ENCODE assay signal across 23 cellular contexts in the genomic region with DNA sequence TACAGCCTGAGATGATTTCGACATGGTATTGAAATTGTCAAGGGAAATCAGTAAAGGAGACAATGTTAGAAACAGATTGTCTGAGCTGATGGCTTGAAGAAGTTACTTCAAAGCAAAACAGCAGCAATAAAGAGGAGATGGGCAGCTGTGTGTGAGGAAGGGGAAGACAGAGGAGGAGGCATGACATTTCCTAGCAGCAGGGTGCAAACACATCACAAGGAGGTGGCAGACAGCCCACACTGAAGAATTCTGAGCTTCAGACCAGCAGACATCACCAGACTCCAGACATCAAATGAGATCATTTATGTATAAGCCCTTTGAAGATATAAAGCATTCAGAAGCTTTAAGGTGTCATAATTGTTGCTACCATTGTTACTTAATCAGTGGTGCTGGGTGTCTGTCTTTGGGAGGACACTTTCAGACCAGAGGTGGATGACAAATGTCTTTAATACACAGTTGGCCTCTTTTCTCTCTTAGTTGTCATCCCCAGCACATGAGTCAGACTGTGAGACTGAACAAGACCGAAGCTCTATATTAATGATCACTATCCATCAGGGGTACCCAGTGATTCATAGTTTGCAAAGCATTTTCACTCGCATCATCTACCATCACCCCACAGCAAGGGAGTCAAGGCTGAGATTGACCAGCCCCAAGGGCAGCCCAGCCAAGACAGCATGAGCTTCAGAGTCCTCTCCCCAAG.
DNase-seq lines count a peak whose midpoint lies in the region; TF ChIP-seq lines count a peak whose summit lies in the region.
"Had no signal": no experiment of that assay in that cellular context is flagged by ENCODE, and none has a peak within 500 bp of the region (broad histone marks: within the 10 kb centered on the region; RNA-seq: fewer than 3 reads in every experiment).

No MANE protein-coding gene starts in this region.

- peak overlapping the region; percentile 84 for H3K27ac Mint-ChIP-seq in endodermal cell
- H3K27ac Mint-ChIP-seq: activated naive CD4-positive, alpha-beta T cell treated with anti-CD3 and anti-CD28 coated beads, Interleukin-2, amount 50 U/mL, for 24 hours; B cell; stimulated activated naive CD8-positive, alpha-beta T cell treated with anti-CD3 and anti-CD28 coated beads, Interleukin-15, Interleukin-2, amounts not matched to agents 100 ng/mL and 50 ng/mL, for 24 hours; WTC11 had no signal

- no peak overlapping the region for H3K9ac ChIP-seq in endodermal cell (ENCODE audit: extremely low read depth, low read length, poor library complexity, severe bottlenecking)

- H3K4me1 ChIP-seq in endodermal cell (ENCODE audit: control insufficient read depth, insufficient read depth, low read length) = peaks cover 7% of the 10 kb centered on the region
- H3K4me1 ChIP-seq: SJCRH30, tibial nerve had no signal

- H3K27ac ChIP-seq in endodermal cell (ENCODE audit: low read depth, low read length) = peak overlapping the region; percentile 71
- H3K27ac ChIP-seq: SJCRH30, tibial nerve had no signal

- H3K36me3 Mint-ChIP-seq in endodermal cell (ENCODE audit: low read depth) = no peaks in the 10 kb centered on the region
- H3K36me3 Mint-ChIP-seq: activated naive CD4-positive, alpha-beta T cell treated with anti-CD3 and anti-CD28 coated beads, Interleukin-2, amount 50 U/mL, for 24 hours; WTC11 had no signal

- no peaks in the 10 kb centered on the region for H3K27me3 ChIP-seq in endodermal cell (ENCODE audit: control insufficient read depth, insufficient read depth, low read length, poor library complexity, severe bottlenecking)
- H3K27me3 ChIP-seq: SJCRH30, tibial nerve had no signal

- H3K27me3 Mint-ChIP-seq in endodermal cell (ENCODE audit: insufficient read depth) = no peaks in the 10 kb centered on the region

- peaks cover 20% of the 10 kb centered on the region for H3K9me3 ChIP-seq in endodermal cell (ENCODE audit: control insufficient read depth, low read length)
- H3K9me3 ChIP-seq: Caco-2 had no signal

- no peaks in the 10 kb centered on the region for H3K36me3 ChIP-seq in endodermal cell (ENCODE audit: control insufficient read depth, insufficient read depth, low read length)
- H3K36me3 ChIP-seq: SJCRH30, tibial nerve had no signal

- TF ChIP-seq CTCF in endodermal cell (conservative IDR thresholded peaks at IDR 0.05) = no peak

- peaks cover 10% of the 10 kb centered on the region for H3K9me3 Mint-ChIP-seq in endodermal cell
- H3K9me3 Mint-ChIP-seq: activated naive CD4-positive, alpha-beta T cell treated with anti-CD3 and anti-CD28 coated beads, Interleukin-2, amount 50 U/mL, for 24 hours had no signal

- WGBS in endodermal cell (ENCODE audit: insufficient coverage in 1 of 2, insufficient read length in 1 of 2), 2 experiments = 33 to 59% methylated on average over 2 to 3 of the region's 3 CpGs

- H3K4me3 Mint-ChIP-seq in endodermal cell = no peak overlapping the region
- H3K4me3 Mint-ChIP-seq: activated naive CD4-positive, alpha-beta T cell treated with anti-CD3 and anti-CD28 coated beads, Interleukin-2, amount 50 U/mL, for 24 hours; activated T-cell treated with anti-CD3 and anti-CD28 coated beads, Interleukin-2, amount 50 U/mL, for 4 hours; B cell; nephron; stimulated activated naive CD8-positive, alpha-beta T cell treated with anti-CD3 and anti-CD28 coated beads, Interleukin-15, Interleukin-2, amounts not matched to agents 100 ng/mL and 50 ng/mL, for 24 hours; WTC11 had no signal

- H3K4me3 ChIP-seq in endodermal cell (ENCODE audit: low read length) = peak overlapping the region; percentile 17
- H3K4me3 ChIP-seq: SJCRH30, tibial nerve had no signal

- DNase-seq in ELR (ENCODE audit: low read depth) (peak; percentile 66), NCI-H2171 (lab: John Stamatoyannopoulos, UW) (peak; percentile 15), endodermal cell (peak; percentile 85), retina (peak; percentile 32), mucosa of gallbladder (ENCODE audit: low spot score) (no peak)
- DNase-seq in stimulated activated CD4-positive, alpha-beta T cell treated with anti-CD3 and anti-CD28 coated beads, Interleukin-12 subunit alpha, Interleukin-12 subunit beta, amount 100 ng/mL, for 4 hours = no peak
- no peak for DNase-seq in stimulated activated naive CD4-positive, alpha-beta T cell treated with Interleukin-2 at 50 U/mL for 16 hours (lab: John Stamatoyannopoulos, UW)
- DNase-seq: activated T-cell treated with anti-CD3 and anti-CD28 coated beads, Interleukin-2, amount 50 U/mL, for 4 hours; aorta; effector CD4-positive, alpha-beta T cell; NCI-H1436 treated with DMSO at 0.1 percent for 48 hours; NCI-H226; NCI-H82; OCI-M1; SJCRH30; T-helper 2 cell had no signal

- peaks cover 23% of the 10 kb centered on the region for H3K4me1 Mint-ChIP-seq in endodermal cell
- H3K4me1 Mint-ChIP-seq: activated naive CD4-positive, alpha-beta T cell treated with anti-CD3 and anti-CD28 coated beads, Interleukin-2, amount 50 U/mL, for 24 hours; B cell; nephron had no signal

Comparison
In these comparisons a context has a peak if more than half of its experiments do, and no peak if none do; other contexts are left out.
1. DNase-seq: peak in ELR (single experiment), NCI-H2171 (single experiment), endodermal cell (single experiment) and retina (single experiment); none in mucosa of gallbladder (single experiment), stimulated activated CD4-positive, alpha-beta T cell treated with anti-CD3 and anti-CD28 coated beads, Interleukin-12 subunit alpha, Interleukin-12 subunit beta, amount 100 ng/mL, for 4 hours (single experiment) and stimulated activated naive CD4-positive, alpha-beta T cell treated with Interleukin-2 at 50 U/mL for 16 hours (single experiment).